Comparison of ENCODE assay signal across 38 cellular contexts in genomic region chr10:8179081-8179480, GRCh38.
"Had no signal": no experiment of that assay in that cellular context is flagged by ENCODE, and none has a peak within 500 bp of the region (broad histone marks: within the 10 kb centered on the region; RNA-seq: fewer than 3 reads in every experiment).

No MANE protein-coding gene starts in this region.

- ATAC-seq: activated naive CD4-positive, alpha-beta T cell treated with anti-CD3 and anti-CD28 coated beads, Interleukin-2, amount 50 U/mL, for 72 hours; activated naive CD8-positive, alpha-beta T cell treated with anti-CD3 and anti-CD28 coated beads, Interleukin-2, amount 50 U/mL, for 24 hours; activated T-cell treated with anti-CD3 and anti-CD28 coated beads, Interleukin-2, amount 50 U/mL, for 4 hours; activated T-cell treated with anti-CD3 and anti-CD28 coated beads, Interleukin-2, amount 50 U/mL, for 72 hours; activated T-helper 17 cell treated with anti-CD3 and anti-CD28 coated beads, Interleukin-2, amount 50 U/mL, for 72 hours; body of pancreas had no signal

- H3K27ac Mint-ChIP-seq: activated naive CD4-positive, alpha-beta T cell treated with anti-CD3 and anti-CD28 coated beads for 36 hours; activated naive CD4-positive, alpha-beta T cell treated with anti-CD3 and anti-CD28 coated beads, Interleukin-2, amount 10 ng/mL, durations not matched to agents 7 days and 5 days; activated naive CD4-positive, alpha-beta T cell treated with anti-CD3 and anti-CD28 coated beads, Interleukin-2, amount 50 U/mL, for 24 hours; activated naive CD4-positive, alpha-beta T cell treated with anti-CD3 and anti-CD28 coated beads, Interleukin-2, amount 50 U/mL, for 72 hours; activated naive CD8-positive, alpha-beta T cell; activated naive CD8-positive, alpha-beta T cell treated with anti-CD3 and anti-CD28 coated beads for 36 hours; activated naive CD8-positive, alpha-beta T cell treated with anti-CD3 and anti-CD28 coated beads, Interleukin-2, amount 10 ng/mL, durations not matched to agents 7 days and 5 days; activated naive CD8-positive, alpha-beta T cell treated with anti-CD3 and anti-CD28 coated beads, Interleukin-2, amount 50 U/mL, for 24 hours; activated T-cell treated with anti-CD3 and anti-CD28 coated beads, Interleukin-2, amount 50 U/mL, for 24 hours; activated T-cell treated with anti-CD3 and anti-CD28 coated beads, Interleukin-2, amount 50 U/mL, for 72 hours; activated T-helper 1 cell treated with anti-CD3 and anti-CD28 coated beads, Interleukin-12 subunit alpha, Interleukin-12 subunit beta, Interleukin-2, Interleukin-4 antibody, amounts not matched to agents 30 ng/mL and 10 ng/mL and 1 ng/mL, durations not matched to agents 14 hours and 24 hours and 36 hours; activated T-helper 17 cell treated with anti-CD3 and anti-CD28 coated beads, Interleukin-2, amount 50 U/mL, for 72 hours; activated T-helper 2 cell treated with anti-CD3 and anti-CD28 coated beads, Interferon-gamma antibody, Interleukin-2, Interleukin-4, amounts not matched to agents 10 μg/mL and 5 μg/mL and 100 μg/mL, durations not matched to agents 14 hours and 24 hours and 36 hours; brain had no signal

- H3K36me3 ChIP-seq: adrenal gland, ascending aorta, brain microvascular endothelial cell, breast epithelium, cardiac muscle cell had no signal

- H3K36me3 Mint-ChIP-seq: activated naive CD4-positive, alpha-beta T cell treated with anti-CD3 and anti-CD28 coated beads, Interleukin-2, amount 10 ng/mL, durations not matched to agents 7 days and 5 days; activated naive CD4-positive, alpha-beta T cell treated with anti-CD3 and anti-CD28 coated beads, Interleukin-2, amount 50 U/mL, for 72 hours; activated naive CD8-positive, alpha-beta T cell treated with anti-CD3 and anti-CD28 coated beads for 36 hours; activated naive CD8-positive, alpha-beta T cell treated with anti-CD3 and anti-CD28 coated beads, Interleukin-2, amount 10 ng/mL, durations not matched to agents 7 days and 5 days; brain had no signal

- H3K27me3 Mint-ChIP-seq: activated naive CD4-positive, alpha-beta T cell treated with anti-CD3 and anti-CD28 coated beads, Interleukin-2, amount 50 U/mL, for 24 hours; activated naive CD8-positive, alpha-beta T cell; activated naive CD8-positive, alpha-beta T cell treated with anti-CD3 and anti-CD28 coated beads, Interleukin-2, amount 50 U/mL, for 24 hours; activated T-cell treated with anti-CD3 and anti-CD28 coated beads, Interleukin-2, amount 50 U/mL, for 24 hours; activated T-helper 17 cell treated with anti-CD3 and anti-CD28 coated beads, Interleukin-2, amount 50 U/mL, for 72 hours; central memory CD8-positive, alpha-beta T cell had no signal

- H3K4me3 Mint-ChIP-seq: activated naive CD4-positive, alpha-beta T cell treated with anti-CD3 and anti-CD28 coated beads for 36 hours; activated naive CD4-positive, alpha-beta T cell treated with anti-CD3 and anti-CD28 coated beads, Interleukin-2, amount 10 ng/mL, durations not matched to agents 7 days and 5 days; activated naive CD4-positive, alpha-beta T cell treated with anti-CD3 and anti-CD28 coated beads, Interleukin-2, amount 50 U/mL, for 24 hours; activated naive CD8-positive, alpha-beta T cell; activated naive CD8-positive, alpha-beta T cell treated with anti-CD3 and anti-CD28 coated beads for 36 hours; activated naive CD8-positive, alpha-beta T cell treated with anti-CD3 and anti-CD28 coated beads, Interleukin-2, amount 10 ng/mL, durations not matched to agents 7 days and 5 days; activated naive CD8-positive, alpha-beta T cell treated with anti-CD3 and anti-CD28 coated beads, Interleukin-2, amount 50 U/mL, for 24 hours; activated T-cell treated with anti-CD3 and anti-CD28 coated beads, Interleukin-2, amount 50 U/mL, for 24 hours; activated T-cell treated with anti-CD3 and anti-CD28 coated beads, Interleukin-2, amount 50 U/mL, for 4 hours; activated T-cell treated with anti-CD3 and anti-CD28 coated beads, Interleukin-2, amount 50 U/mL, for 72 hours; activated T-helper 1 cell treated with anti-CD3 and anti-CD28 coated beads, Interleukin-12 subunit alpha, Interleukin-12 subunit beta, Interleukin-2, Interleukin-4 antibody, amounts not matched to agents 30 ng/mL and 10 ng/mL and 1 ng/mL, durations not matched to agents 14 hours and 24 hours and 36 hours; activated T-helper 17 cell treated with anti-CD3 and anti-CD28 coated beads, Interleukin-2, amount 50 U/mL, for 72 hours; brain; central memory CD8-positive, alpha-beta T cell had no signal

- H3K27me3 ChIP-seq: adrenal gland, ascending aorta, brain microvascular endothelial cell, breast epithelium, cardiac muscle cell had no signal

- DNase-seq: activated effector memory CD4-positive, alpha-beta T cell treated with anti-CD3 and anti-CD28 coated beads, Interleukin-2, amount 50 U/mL, for 16 hours; activated effector memory CD4-positive, alpha-beta T cell treated with Interleukin-2 at 50 U/mL for 16 hours; activated gamma-delta T cell; activated gamma-delta T cell treated with Interleukin-2 at 50 U/mL for 16 hours; activated naive CD4-positive, alpha-beta T cell; activated naive CD4-positive, alpha-beta T cell treated with anti-CD3 and anti-CD28 coated beads for 36 hours; activated naive CD4-positive, alpha-beta T cell treated with anti-CD3 and anti-CD28 coated beads, Interleukin-2, amount 10 ng/mL, durations not matched to agents 7 days and 5 days; activated naive CD4-positive, alpha-beta T cell treated with anti-CD3 and anti-CD28 coated beads, Interleukin-2, amount 50 U/mL, for 16 hours; activated naive CD4-positive, alpha-beta T cell treated with Interleukin-2 at 50 U/mL for 16 hours; activated naive CD8-positive, alpha-beta T cell treated with anti-CD3 and anti-CD28 coated beads for 36 hours; activated naive CD8-positive, alpha-beta T cell treated with anti-CD3 and anti-CD28 coated beads, Interleukin-2, amount 10 ng/mL, durations not matched to agents 7 days and 5 days; activated naive CD8-positive, alpha-beta T cell treated with anti-CD3 and anti-CD28 coated beads, Interleukin-2, amount 50 U/mL, for 24 hours; activated T-cell treated with anti-CD3 and anti-CD28 coated beads, Interleukin-2, amount 50 U/mL, for 1 hour; activated T-cell treated with anti-CD3 and anti-CD28 coated beads, Interleukin-2, amount 50 U/mL, for 24 hours; activated T-cell treated with anti-CD3 and anti-CD28 coated beads, Interleukin-2, amount 50 U/mL, for 4 hours; activated T-cell treated with anti-CD3 and anti-CD28 coated beads, Interleukin-2, amount 50 U/mL, for 48 hours; activated T-cell treated with anti-CD3 and anti-CD28 coated beads, Interleukin-2, amount 50 U/mL, for 72 hours; adrenal gland; amniotic stem cell; amygdala; anterior cingulate cortex; aorta; body of pancreas; brain microvascular endothelial cell; caudate nucleus; central memory CD4-positive, alpha-beta T cell; cerebellar nuclear complex had no signal

- H3K4me3 ChIP-seq: adrenal gland, ascending aorta, body of pancreas, breast epithelium, cardiac muscle cell had no signal

- H3K9me3 Mint-ChIP-seq: activated naive CD4-positive, alpha-beta T cell treated with anti-CD3 and anti-CD28 coated beads for 36 hours; activated naive CD4-positive, alpha-beta T cell treated with anti-CD3 and anti-CD28 coated beads, Interleukin-2, amount 50 U/mL, for 24 hours; activated naive CD8-positive, alpha-beta T cell treated with anti-CD3 and anti-CD28 coated beads for 36 hours; activated naive CD8-positive, alpha-beta T cell treated with anti-CD3 and anti-CD28 coated beads, Interleukin-2, amount 50 U/mL, for 24 hours; activated T-cell treated with anti-CD3 and anti-CD28 coated beads, Interleukin-2, amount 50 U/mL, for 24 hours; activated T-cell treated with anti-CD3 and anti-CD28 coated beads, Interleukin-2, amount 50 U/mL, for 72 hours; activated T-helper 17 cell treated with anti-CD3 and anti-CD28 coated beads, Interleukin-2, amount 50 U/mL, for 72 hours; central memory CD8-positive, alpha-beta T cell had no signal

- H3K9me3 ChIP-seq: adrenal gland, ascending aorta, body of pancreas, breast epithelium had no signal

- H3K27ac ChIP-seq: adrenal gland, ascending aorta, body of pancreas, brain microvascular endothelial cell, breast epithelium, cardiac muscle cell had no signal

- H3K4me1 ChIP-seq: adrenal gland, ascending aorta, body of pancreas, breast epithelium had no signal
